ENCODE assay signal across 1 cellular context in the genomic region with DNA sequence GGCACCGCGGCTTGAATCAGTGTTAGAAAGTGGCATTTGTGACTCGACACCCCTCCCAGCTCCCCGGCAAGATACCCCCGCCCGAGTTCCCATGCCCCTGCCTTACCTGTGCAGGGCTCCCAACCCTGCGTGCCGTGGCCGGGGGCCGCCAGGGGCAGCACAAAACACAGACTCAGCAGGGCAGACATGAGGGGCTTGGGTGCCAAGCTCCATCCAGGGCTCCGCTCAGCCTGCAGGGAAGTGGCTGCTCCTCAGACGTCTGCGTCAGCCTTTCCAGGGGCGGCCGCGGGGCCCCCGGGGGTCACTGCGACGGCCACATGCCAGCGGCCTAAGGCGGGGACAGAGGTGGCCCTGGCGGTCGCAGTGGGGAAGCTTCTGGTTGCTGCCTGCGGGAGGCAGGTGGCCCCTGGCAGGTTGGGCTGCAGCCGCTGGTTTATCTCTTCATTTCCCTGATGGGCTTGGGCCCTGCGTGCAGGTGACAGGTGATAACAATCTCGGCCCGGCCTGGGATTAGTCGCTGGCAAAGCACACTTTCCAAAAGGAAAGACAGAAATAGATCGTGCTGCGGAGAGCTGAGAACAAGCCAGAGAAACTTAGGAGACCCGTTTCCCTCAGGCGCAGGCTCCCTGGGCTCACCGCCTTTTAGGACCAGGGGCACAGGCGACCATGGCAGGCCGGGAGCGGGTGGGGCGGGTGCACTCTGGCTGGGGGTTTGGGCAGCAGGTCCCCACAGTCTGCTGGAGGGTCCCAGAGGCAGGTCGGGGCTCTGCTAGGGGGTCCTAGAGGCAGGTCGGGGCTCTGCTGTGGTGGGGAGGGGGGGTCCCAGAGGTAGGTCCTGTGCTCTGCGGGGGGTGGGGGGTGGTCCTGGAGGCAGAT.
TF ChIP-seq lines count a peak whose summit lies in the region.

Gene TSPEAR, minus strand, starts transcription at position 246 of the 876 bp plus-strand sequence. Its CDS starts 58 bp downstream, at position 188.

TF ChIP-seq in HepG2, 621 proteins besides CTCF, POLR2A, EP300 and RAD21 (continued from another document):
- TF ChIP-seq ZNF687 (CRISPR knock-in tag; IDR thresholded peaks at IDR 0.05) (peak; percentile 46), ZNF30 (CRISPR knock-in tag; IDR thresholded peaks at IDR 0.05) (no peak), ZNF800 (CRISPR knock-in tag; IDR thresholded peaks at IDR 0.05) (0 out of 2 replicates have a peak, but pooled peaks have one; percentile 9), HNRNPL (IDR thresholded peaks at IDR 0.05; ENCODE audit: low read depth, low read length) (no peak), ZNF274 (CRISPR knock-in tag; IDR thresholded peaks at IDR 0.05) (no peak)
- TF ChIP-seq, protein P1, sequence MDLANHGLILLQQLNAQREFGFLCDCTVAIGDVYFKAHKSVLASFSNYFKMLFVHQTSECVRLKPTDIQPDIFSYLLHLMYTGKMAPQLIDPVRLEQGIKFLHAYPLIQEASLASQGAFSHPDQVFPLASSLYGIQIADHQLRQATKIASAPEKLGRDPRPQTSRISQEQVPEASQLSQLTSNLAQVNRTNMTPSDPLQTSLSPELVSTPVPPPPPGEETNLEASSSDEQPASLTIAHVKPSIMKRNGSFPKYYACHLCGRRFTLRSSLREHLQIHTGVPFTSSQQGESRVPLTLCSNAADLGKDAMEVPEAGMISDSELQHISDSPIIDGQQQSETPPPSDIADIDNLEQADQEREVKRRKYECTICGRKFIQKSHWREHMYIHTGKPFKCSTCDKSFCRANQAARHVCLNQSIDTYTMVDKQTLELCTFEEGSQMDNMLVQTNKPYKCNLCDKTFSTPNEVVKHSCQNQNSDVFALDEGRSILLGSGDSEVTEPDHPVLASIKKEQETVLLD (CRISPR knock-in tag; IDR thresholded peaks at IDR 0.05; ENCODE audit: low read depth), result no peak
